Comparison of ENCODE assay signal across 23 cellular contexts in genomic region chr13:80889829-80890228, GRCh38.
"Had no signal": no experiment of that assay in that cellular context is flagged by ENCODE, and none has a peak within 500 bp of the region (broad histone marks: within the 10 kb centered on the region; RNA-seq: fewer than 3 reads in every experiment).

No MANE protein-coding gene starts in this region.

- H3K36me3 Mint-ChIP-seq: immature natural killer cell, naive B cell had no signal

- H3K4me1 Mint-ChIP-seq: endodermal cell, naive B cell had no signal

- H3K9me3 Mint-ChIP-seq: dendritic cell treated with granulocyte-macrophage colony-stimulating factor and Interleukin-4, amounts not matched to agents 40 ng/mL and 50 ng/mL, for 4 days; endodermal cell; immature natural killer cell; naive B cell had no signal

- H3K27me3 ChIP-seq: colonic mucosa, esophagus muscularis mucosa, foreskin keratinocyte, gastroesophageal sphincter, heart left ventricle, hepatocyte, left lung had no signal

- H3K9me3 ChIP-seq: colonic mucosa, esophagus muscularis mucosa, gastroesophageal sphincter, heart left ventricle, left lung, lower lobe of right lung, mucosa of descending colon had no signal

- H3K4me1 ChIP-seq: colonic mucosa, esophagus muscularis mucosa, foreskin keratinocyte, gastroesophageal sphincter, heart left ventricle, left lung, lower lobe of right lung had no signal

- H3K36me3 ChIP-seq: colonic mucosa, esophagus muscularis mucosa, gastroesophageal sphincter, heart left ventricle, left lung, lower lobe of right lung had no signal

- ATAC-seq: effector memory CD8-positive, alpha-beta T cell; foreskin keratinocyte; gastroesophageal sphincter; heart left ventricle; left cardiac atrium; left lung; left ventricle myocardium superior; lower lobe of right lung; mucosa of descending colon had no signal

- H3K4me3 Mint-ChIP-seq: dendritic cell treated with granulocyte-macrophage colony-stimulating factor and Interleukin-4, amounts not matched to agents 40 ng/mL and 50 ng/mL, for 4 days; effector memory CD8-positive, alpha-beta T cell; endodermal cell; immature natural killer cell; mesothelial cell of epicardium; naive B cell had no signal

- H3K27me3 Mint-ChIP-seq: dendritic cell treated with granulocyte-macrophage colony-stimulating factor and Interleukin-4, amounts not matched to agents 40 ng/mL and 50 ng/mL, for 4 days; effector memory CD8-positive, alpha-beta T cell; naive B cell had no signal

- H3K27ac ChIP-seq: colonic mucosa, esophagus muscularis mucosa, foreskin keratinocyte, gastroesophageal sphincter, heart left ventricle, hepatocyte, left lung, lower lobe of right lung had no signal

- FAIRE-seq: endothelial cell of umbilical vein, keratinocyte had no signal

- H3K27ac Mint-ChIP-seq: dendritic cell treated with granulocyte-macrophage colony-stimulating factor and Interleukin-4, amounts not matched to agents 40 ng/mL and 50 ng/mL, for 4 days; effector memory CD8-positive, alpha-beta T cell; endodermal cell; immature natural killer cell; mesothelial cell of epicardium; naive B cell had no signal

- DNase-seq: colonic mucosa; cortex of kidney; effector CD8-positive, alpha-beta T cell; effector memory CD8-positive, alpha-beta T cell; endodermal cell; foreskin keratinocyte; heart left ventricle; hypothalamus; immature natural killer cell; left cardiac atrium; left lung; left ventricle myocardium superior; lower lobe of right lung; mesenchymal stem cell; mucosa of descending colon; naive B cell had no signal

- H3K4me3 ChIP-seq: colonic mucosa, esophagus muscularis mucosa, gastroesophageal sphincter, heart left ventricle, hepatocyte, left lung, lower lobe of right lung, mucosa of descending colon had no signal
